In genomic region chr5:177300236-177300880, GRCh38 we compare ENCODE assay signal across 1 cellular context.
A peak's percentile ranks its signal among the peaks of the same experiment; 100 is the strongest.
TF ChIP-seq lines count a peak whose summit lies in the region.

No MANE protein-coding gene starts in this region.

TF ChIP-seq in HEK293, 187 proteins besides CTCF, POLR2A, EP300 and RAD21 (continued from another document and continues in another):
- TF ChIP-seq ZNF121 (tag by site-specific recombination; IDR thresholded peaks at IDR 0.05) (no peak), ZNF830 (tag by site-specific recombination; IDR thresholded peaks at IDR 0.05; ENCODE audit: low read depth) (no peak), ZBTB49 (tag by site-specific recombination; IDR thresholded peaks at IDR 0.05; ENCODE audit: low read depth) (no peak), ZNF785 (tag by site-specific recombination; IDR thresholded peaks at IDR 0.05) (no peak), ZNF133 (tag by site-specific recombination; IDR thresholded peaks at IDR 0.05) (no peak), ZNF112 (tag by site-specific recombination; IDR thresholded peaks at IDR 0.05) (no peak), ZNF561 (tag by site-specific recombination; IDR thresholded peaks at IDR 0.05; ENCODE audit: borderline replicate concordance) (no peak), PATZ1 (tag by site-specific recombination; IDR thresholded peaks at IDR 0.05) (peak; percentile 87), ZBTB8A (tag by site-specific recombination; IDR thresholded peaks at IDR 0.05) (0 out of 2 replicates have a peak, but pooled peaks have one; percentile 14), SP7 (tag by site-specific recombination; IDR thresholded peaks at IDR 0.05) (0 out of 2 replicates have a peak, but pooled peaks have one; percentile 7), ZNF138 (tag by site-specific recombination; IDR thresholded peaks at IDR 0.05; ENCODE audit: borderline replicate concordance) (no peak), ZNF37A (tag by site-specific recombination; IDR thresholded peaks at IDR 0.05) (no peak), ZNF624 (tag by site-specific recombination; IDR thresholded peaks at IDR 0.05) (no peak), KLF7 (tag by site-specific recombination; IDR thresholded peaks at IDR 0.05; ENCODE audit: borderline replicate concordance) (no peak), BCL11B (tag by site-specific recombination; IDR thresholded peaks at IDR 0.05; ENCODE audit: low read depth) (no peak), MEIS1 (CRISPR knock-in tag; IDR thresholded peaks at IDR 0.05; ENCODE audit: borderline replicate concordance) (no peak), KLF10 (tag by site-specific recombination; IDR thresholded peaks at IDR 0.05) (peak; percentile 50), HIC1 (tag by site-specific recombination; IDR thresholded peaks at IDR 0.05) (no peak), ZNF654 (tag by site-specific recombination; IDR thresholded peaks at IDR 0.05; ENCODE audit: low read depth) (no peak), ZIC2 (tag by site-specific recombination; IDR thresholded peaks at IDR 0.05) (peak; percentile 78), ZNF423 (tag by site-specific recombination; IDR thresholded peaks at IDR 0.05) (no peak), ZNF555 (tag by site-specific recombination; conservative IDR thresholded peaks at IDR 0.05) (no peak), ZNF140 (tag by site-specific recombination; IDR thresholded peaks at IDR 0.05) (no peak), ZNF544 (tag by site-specific recombination; IDR thresholded peaks at IDR 0.05) (no peak), ZNF558 (tag by site-specific recombination; IDR thresholded peaks at IDR 0.05) (no peak), ZXDB (tag by site-specific recombination; IDR thresholded peaks at IDR 0.05) (0 out of 2 replicates have a peak, but pooled peaks have one; percentile 39), ZNF776 (tag by site-specific recombination; IDR thresholded peaks at IDR 0.05; ENCODE audit: borderline replicate concordance) (no peak), ZSCAN4 (tag by site-specific recombination; IDR thresholded peaks at IDR 0.05) (no peak), ZBTB26 (tag by site-specific recombination; optimal IDR thresholded peaks at IDR 0.05) (no peak), ZNF335 (tag by site-specific recombination; conservative IDR thresholded peaks at IDR 0.05) (peak; percentile 57), ZNF324 (tag by site-specific recombination; IDR thresholded peaks at IDR 0.05) (no peak), ZNF792 (tag by site-specific recombination; IDR thresholded peaks at IDR 0.05) (no peak), ZSCAN23 (tag by site-specific recombination; IDR thresholded peaks at IDR 0.05) (no peak), ZNF292 (tag by site-specific recombination; IDR thresholded peaks at IDR 0.05; ENCODE audit: borderline replicate concordance, low read depth) (no peak), ZBTB20 (tag by site-specific recombination; IDR thresholded peaks at IDR 0.05) (0 out of 2 replicates have a peak, but pooled peaks have one; percentile 24), ZNF610 (tag by site-specific recombination; IDR thresholded peaks at IDR 0.05; ENCODE audit: borderline replicate concordance) (no peak), ZNF488 (tag by site-specific recombination; IDR thresholded peaks at IDR 0.05) (no peak), ZNF549 (tag by site-specific recombination; IDR thresholded peaks at IDR 0.05) (no peak), ZNF580 (tag by site-specific recombination; IDR thresholded peaks at IDR 0.05) (no peak), GFI1B (tag by site-specific recombination; IDR thresholded peaks at IDR 0.05) (no peak), SALL2 (tag by site-specific recombination; IDR thresholded peaks at IDR 0.05; ENCODE audit: borderline replicate concordance) (no peak), KLF17 (tag by site-specific recombination; IDR thresholded peaks at IDR 0.05) (no peak; the same call in 1 of the 2 replicates), ZNF701 (tag by site-specific recombination; IDR thresholded peaks at IDR 0.05) (no peak), ELK4 (IDR thresholded peaks at IDR 0.05; ENCODE audit: borderline replicate concordance, low read depth, low read length) (no peak), ZNF529 (tag by site-specific recombination; IDR thresholded peaks at IDR 0.05; ENCODE audit: insufficient replicate concordance) (no peak), ZSCAN5A (tag by site-specific recombination; IDR thresholded peaks at IDR 0.05) (no peak), KLF1 (tag by site-specific recombination; IDR thresholded peaks at IDR 0.05) (peak; percentile 58), ZNF398 (tag by site-specific recombination; IDR thresholded peaks at IDR 0.05) (peak; percentile 69), ZNF266 (tag by site-specific recombination; IDR thresholded peaks at IDR 0.05; ENCODE audit: low read depth) (no peak)
